In the genomic region with DNA sequence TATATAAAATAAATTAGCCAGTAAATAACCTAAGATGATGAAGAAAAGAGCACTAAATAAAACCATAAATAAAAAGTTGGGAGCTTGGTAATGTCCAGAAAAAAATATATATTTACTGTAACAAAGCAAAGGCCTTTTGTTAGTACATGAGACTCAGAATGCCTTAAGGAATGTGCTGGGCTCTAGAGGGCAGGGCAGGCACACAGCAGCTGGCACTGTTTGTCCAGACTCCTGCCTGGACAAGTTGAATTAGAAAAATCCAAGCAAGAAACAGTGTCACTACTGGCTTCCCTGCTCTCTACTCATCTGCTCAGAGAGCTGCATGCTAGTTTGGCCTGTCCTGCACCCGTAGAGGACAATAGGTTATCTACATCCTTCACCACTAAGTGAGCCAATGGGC, we compare ENCODE assay signal across 12 cellular contexts. TPM values are rescaled to one million over a fixed set of nuclear protein-coding genes. Genes with fewer than 3 reads are reported as not detected.
DNase-seq lines count a peak whose midpoint lies in the region; ATAC-seq and TF ChIP-seq lines count a peak whose summit lies in the region.
"Had no signal": no experiment of that assay in that cellular context is flagged by ENCODE, and none has a peak within 500 bp of the region (broad histone marks: within the 10 kb centered on the region; RNA-seq: fewer than 3 reads in every experiment).

No MANE protein-coding gene starts in this region.

- H3K4me2 ChIP-seq in IMR-90 (ENCODE audit: low read depth, low read length) = no peak overlapping the region

- dilution Hi-C loops in IMR-90 (cut with HindIII; ENCODE audit: low sequenced_read_pairs, unreplicated experiment) = no loop called here

- H2AK9ac ChIP-seq in IMR-90 (replicated peaks; ENCODE audit: low read depth, low read length, poor library complexity) = no peak overlapping the region

- H3K36me3 ChIP-seq in IMR-90 (ENCODE audit: control insufficient read depth, insufficient read depth, low read length) = no peaks in the 10 kb centered on the region
- H3K36me3 ChIP-seq: Peyer's patch had no signal

- no peaks in the 10 kb centered on the region for H3K36me3 Mint-ChIP-seq in CD4-positive, alpha-beta T cell (ENCODE audit: low read depth)

- no peaks in the 10 kb centered on the region for H3K27me3 Mint-ChIP-seq in CD4-positive, alpha-beta T cell

- in situ Hi-C loops in IMR-90 (cut with MboI; ENCODE audit: low sequenced_read_pairs) = no loop called here
- in situ Hi-C loops in T47D (cut with HindIII; ENCODE audit: low pct_unique_long_range_greater_than_20kb, low sequenced_read_pairs) = no loop called here

- H3K27ac ChIP-seq in CD4-positive, alpha-beta T cell (ENCODE audit: low read depth, low read length) = no peak overlapping the region
- H3K27ac ChIP-seq in IMR-90 (ENCODE audit: insufficient read depth, low read length) = no peak overlapping the region
- H3K27ac ChIP-seq: Peyer's patch had no signal

- BruUV-seq in IMR-90 (replicated peaks; lab: Mats Ljungman, UMichigan) = no TSS peak

- no peaks in the 10 kb centered on the region for H3K9me1 ChIP-seq in IMR-90 (ENCODE audit: insufficient read depth, low read length)

- no peak overlapping the region for H3K9ac ChIP-seq in IMR-90 (ENCODE audit: low read depth, low read length)

- no peak overlapping the region for H3K4ac ChIP-seq in IMR-90 (ENCODE audit: low read depth, low read length)

- H2BK120ac ChIP-seq in IMR-90 (ENCODE audit: low read depth, low read length) = no peak overlapping the region

- TF ChIP-seq POLR2A in IMR-90 (IDR thresholded peaks at IDR 0.05; ENCODE audit: low read depth, low read length) = no peak

- CTCF ChIA-PET in CD4-positive, alpha-beta T cell (lab: Charles Lee) = no interaction called here
- CTCF ChIA-PET in IMR-90 (lab: Yijun Ruan, JAX) = interaction anchor here (0.6 kb wide), 1 partner anchor 94 kb away, joined by 3 read pairs; no protein-coding TSS in a partner anchor

- H3K56ac ChIP-seq in IMR-90 (ENCODE audit: extremely low read depth, insufficient read depth, low read length) = no peak overlapping the region

- H3K4me3 Mint-ChIP-seq in CD4-positive, alpha-beta T cell = no peak overlapping the region

- H2BK15ac ChIP-seq in IMR-90 (ENCODE audit: low read depth, low read length) = no peak overlapping the region

- TF ChIP-seq CTCF in CD4-positive, alpha-beta T cell (IDR thresholded peaks at IDR 0.05) = no peak
- TF ChIP-seq CTCF in IMR-90 (conservative IDR thresholded peaks at IDR 0.05; ENCODE audit: low read depth, low read length) = no peak

- no peak; the same call in 1 of the 2 replicates for TF ChIP-seq RAD21 in IMR-90 (IDR thresholded peaks at IDR 0.05; ENCODE audit: low read length)

- no peak overlapping the region for H3K4me3 ChIP-seq in IMR-90 (ENCODE audit: insufficient read depth, low read depth, low read length)
- H3K4me3 ChIP-seq: Peyer's patch had no signal

- intact Hi-C loops in CD4-positive, alpha-beta T cell (cut with DNase I, micrococcal nuclease) = no loop called here
- intact Hi-C loops in IMR-90 (cut with micrococcal nuclease) = no loop called here

- no peaks in the 10 kb centered on the region for H4K20me1 ChIP-seq in IMR-90 (ENCODE audit: insufficient read depth, low read length)

- H3K27me3 ChIP-seq in CD4-positive, alpha-beta T cell (ENCODE audit: control insufficient read depth, insufficient read depth, low read length) = no peaks in the 10 kb centered on the region
- peaks cover 2% of the 10 kb centered on the region; the same call in 1 of the 2 replicates for H3K27me3 ChIP-seq in IMR-90 (ENCODE audit: control insufficient read depth, insufficient read depth, low read length)
- H3K27me3 ChIP-seq: Peyer's patch had no signal

- no peak overlapping the region for H4K5ac ChIP-seq in IMR-90 (ENCODE audit: low read depth, low read length)

- no peaks in the 10 kb centered on the region for H3K79me1 ChIP-seq in IMR-90 (ENCODE audit: low read depth in 1 of 2, low read length in 2 of 2)

- H3K23ac ChIP-seq in IMR-90 (ENCODE audit: low read depth, low read length) = no peak overlapping the region

- no peak for ATAC-seq in CD4-positive, alpha-beta T cell (ENCODE audit: poor library complexity)
- ATAC-seq in IMR-90 (ENCODE audit: low read depth) (peak; percentile 42; the same call in 1 of the 2 replicates), GM21786 (IDR thresholded peaks at IDR 0.05; ENCODE audit: unreplicated experiment) (no peak), GM18873 (IDR thresholded peaks at IDR 0.05; ENCODE audit: low FRiP score, unreplicated experiment) (no peak)

- H3K9me3 Mint-ChIP-seq in CD4-positive, alpha-beta T cell = no peaks in the 10 kb centered on the region

- DNase-seq in CD4-positive, alpha-beta T cell = no peak
- DNase-seq in IMR-90 (no peak), T47D (ENCODE audit: low read depth in 1 of 2, low spot score in 1 of 2) (peak; percentile 50 to 84), left kidney (ENCODE audit: low read depth, low spot score) (peak; percentile 43), HUDEP-2 (lab: John Stamatoyannopoulos, UW; ENCODE audit: unreplicated experiment in 76 of 76) (no peak), activated T-cell treated with anti-CD3 and anti-CD28 coated beads for 4 hours (no peak)
- DNase-seq: DMS79 treated with DMSO at 0.1 percent for 48 hours, KBM-7, Peyer's patch had no signal

- peak overlapping the region; percentile 36 for H3K27ac Mint-ChIP-seq in CD4-positive, alpha-beta T cell

- no peak overlapping the region for H3K14ac ChIP-seq in IMR-90 (replicated peaks; ENCODE audit: low read depth, low read length)

- H2BK20ac ChIP-seq in IMR-90 (ENCODE audit: low read depth, low read length) = no peak overlapping the region

- H4K8ac ChIP-seq in IMR-90 (ENCODE audit: low read depth in 2 of 2, low read length in 2 of 2) = no peak overlapping the region

- no peak overlapping the region for H2AK5ac ChIP-seq in IMR-90 (ENCODE audit: low read depth, low read length)

- no peak overlapping the region for H2AFZ ChIP-seq in IMR-90 (replicated peaks; ENCODE audit: low read length, poor library complexity)

- H2BK5ac ChIP-seq in IMR-90 (ENCODE audit: low read depth, low read length, poor library complexity, severe bottlenecking) = no peak overlapping the region

- H4K91ac ChIP-seq in IMR-90 (ENCODE audit: insufficient read depth, low read depth, low read length) = no peak overlapping the region

- H3K9me3 ChIP-seq in CD4-positive, alpha-beta T cell (ENCODE audit: control insufficient read depth, low read length) = no peaks in the 10 kb centered on the region
- no peaks in the 10 kb centered on the region for H3K9me3 ChIP-seq in IMR-90 (ENCODE audit: control insufficient read depth, insufficient read depth, low read length)
- H3K9me3 ChIP-seq: Peyer's patch had no signal

- POLR2A ChIA-PET in CD4-positive, alpha-beta T cell (lab: Charles Lee) = no interaction called here
- POLR2A ChIA-PET in IMR-90 (lab: Charles Lee; ENCODE audit: unreplicated experiment) = no interaction called here

- no peak overlapping the region for H3K18ac ChIP-seq in IMR-90 (ENCODE audit: low read depth, low read length)

- WGBS in IMR-90 (ENCODE audit: extremely low coverage in 2 of 2, insufficient read length in 1 of 2), 2 experiments = 60% methylated on average over 1 of the region's 1 CpG; no CpG with 5 or more reads in 1 of the 2 experiments

- no peaks in the 10 kb centered on the region for H3K4me1 ChIP-seq in IMR-90 (ENCODE audit: control insufficient read depth, insufficient read depth, low read length)

- H3K4me1 Mint-ChIP-seq in CD4-positive, alpha-beta T cell (ENCODE audit: low read depth) = peaks cover 20% of the 10 kb centered on the region

TF ChIP-seq in IMR-90, 13 proteins besides CTCF, POLR2A, EP300 and RAD21 (continues in another document):
- TF ChIP-seq MAZ (IDR thresholded peaks at IDR 0.05; ENCODE audit: borderline replicate concordance, low read depth, low read length) (no peak), CHD1 (IDR thresholded peaks at IDR 0.05; ENCODE audit: low read depth, low read length) (no peak), NFE2L2 (IDR thresholded peaks at IDR 0.05; ENCODE audit: low read depth, low read length) (no peak), FOS (IDR thresholded peaks at IDR 0.05; ENCODE audit: low read depth, low read length) (no peak), MAFK (IDR thresholded peaks at IDR 0.05; ENCODE audit: low read depth, low read length) (no peak), CEBPB (IDR thresholded peaks at IDR 0.05; ENCODE audit: low read depth, low read length) (no peak), BHLHE40 (IDR thresholded peaks at IDR 0.05; ENCODE audit: low read depth, low read length) (no peak)
- TF ChIP-seq, protein P1, sequence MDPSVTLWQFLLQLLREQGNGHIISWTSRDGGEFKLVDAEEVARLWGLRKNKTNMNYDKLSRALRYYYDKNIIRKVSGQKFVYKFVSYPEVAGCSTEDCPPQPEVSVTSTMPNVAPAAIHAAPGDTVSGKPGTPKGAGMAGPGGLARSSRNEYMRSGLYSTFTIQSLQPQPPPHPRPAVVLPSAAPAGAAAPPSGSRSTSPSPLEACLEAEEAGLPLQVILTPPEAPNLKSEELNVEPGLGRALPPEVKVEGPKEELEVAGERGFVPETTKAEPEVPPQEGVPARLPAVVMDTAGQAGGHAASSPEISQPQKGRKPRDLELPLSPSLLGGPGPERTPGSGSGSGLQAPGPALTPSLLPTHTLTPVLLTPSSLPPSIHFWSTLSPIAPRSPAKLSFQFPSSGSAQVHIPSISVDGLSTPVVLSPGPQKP (IDR thresholded peaks at IDR 0.05; ENCODE audit: borderline replicate concordance, low read depth, low read length) = no peak

RNA-seq across cellular contexts. Expression of a gene that starts 8.8 kb away (rescaled TPM):
- total RNA-seq in CD4-positive, alpha-beta T cell = not detected
- total RNA-seq in IMR-90 (2012; rRNA removed) = not detected in 2 replicates
- not detected in 2 replicates for polyA plus RNA-seq in IMR-90 (2012; rRNA removed)
- not detected in 2 replicates for polyA plus RNA-seq in IMR-90 (2012; cell fraction: cytosol; rRNA removed)
- polyA plus RNA-seq in IMR-90 (2012; cell fraction: nucleus; rRNA removed; ENCODE audit: low replicate concordance) = not detected in 2 replicates
- total RNA-seq: cerebellum, Peyer's patch had no signal

RNA-seq across cellular contexts. Expression of a gene that starts 21.6 kb away (rescaled TPM):
- total RNA-seq in CD4-positive, alpha-beta T cell = not detected
- not detected in 2 replicates for total RNA-seq in IMR-90 (2012; rRNA removed)
- not detected in 2 replicates for polyA plus RNA-seq in IMR-90 (2012; rRNA removed)
- polyA plus RNA-seq in IMR-90 (2012; cell fraction: cytosol; rRNA removed) = not detected in 2 replicates
- polyA plus RNA-seq in IMR-90 (2012; cell fraction: nucleus; rRNA removed; ENCODE audit: low replicate concordance) = not detected in 2 replicates
- total RNA-seq: cerebellum, Peyer's patch had no signal

RNA-seq across cellular contexts. Expression of a gene that starts 46.4 kb away (rescaled TPM):
- not detected for total RNA-seq in CD4-positive, alpha-beta T cell
- total RNA-seq in IMR-90 (2012; rRNA removed) = not detected in 2 replicates
- polyA plus RNA-seq in IMR-90 (2012; rRNA removed) = not detected in 2 replicates
- polyA plus RNA-seq in IMR-90 (2012; cell fraction: cytosol; rRNA removed) = not detected in 2 replicates
- not detected in 2 replicates for polyA plus RNA-seq in IMR-90 (2012; cell fraction: nucleus; rRNA removed; ENCODE audit: low replicate concordance)
- total RNA-seq: cerebellum, Peyer's patch had no signal

RNA-seq across cellular contexts. Expression of a gene that starts 54.7 kb away (rescaled TPM):
- 1 to 10 TPM; 2.4 to 3.3 TPM for total RNA-seq in CD4-positive, alpha-beta T cell
- 1.1 and 2.0 TPM in 2 replicates for total RNA-seq in IMR-90 (2012; rRNA removed)
- polyA plus RNA-seq in IMR-90 (2012; rRNA removed) = 9.4 and 9.8 TPM in 2 replicates
- 4.7 and 4.8 TPM in 2 replicates for polyA plus RNA-seq in IMR-90 (2012; cell fraction: cytosol; rRNA removed)
- polyA plus RNA-seq in IMR-90 (2012; cell fraction: nucleus; rRNA removed; ENCODE audit: low replicate concordance) = 15.6 and 30.1 TPM in 2 replicates

Comparison
In these comparisons a context has a peak if more than half of its experiments do, and no peak if none do; other contexts are left out.
1. DNase-seq: peak in T47D (2 of 2) and left kidney (single experiment); none in CD4-positive, alpha-beta T cell (0 of 10), IMR-90 (single experiment), HUDEP-2 (0 of 76) and activated T-cell treated with anti-CD3 and anti-CD28 coated beads for 4 hours (single experiment).